In genomic region chr22:18998998-18999397, GRCh38 we compare ENCODE assay signal across 12 cellular contexts.
DNase-seq lines count a peak whose midpoint lies in the region; ATAC-seq and TF ChIP-seq lines count a peak whose summit lies in the region.
"Had no signal": no experiment of that assay in that cellular context is flagged by ENCODE, and none has a peak within 500 bp of the region (broad histone marks: within the 10 kb centered on the region; RNA-seq: fewer than 3 reads in every experiment).

No MANE protein-coding gene starts in this region.

- no peak overlapping the region for H3K4me3 ChIP-seq in PC-3 (ENCODE audit: low read length)
- no peak overlapping the region for H3K4me3 ChIP-seq in Caco-2 (ENCODE audit: low read depth, low read length)
- H3K4me3 ChIP-seq: tibial artery had no signal

- H3K27ac ChIP-seq in PC-3 (ENCODE audit: low read length), result no peak overlapping the region
- H3K27ac ChIP-seq: tibial artery had no signal

- H3K4me1 Mint-ChIP-seq in stimulated activated naive CD8-positive, alpha-beta T cell treated with anti-CD3 and anti-CD28 coated beads, Interleukin-15, amount 100 ng/mL, for 72 hours, result no peaks in the 10 kb centered on the region
- H3K4me1 Mint-ChIP-seq in Caco-2 (ENCODE audit: low read depth, unreplicated experiment), result peaks cover 13% of the 10 kb centered on the region

- CTCF ChIA-PET in PC-3 (lab: Charles Lee), result no interaction called here
- CTCF ChIA-PET in Caco-2 (lab: Charles Lee), result no interaction called here

- peaks cover 25% of the 10 kb centered on the region for H3K27me3 Mint-ChIP-seq in stimulated activated naive CD8-positive, alpha-beta T cell treated with anti-CD3 and anti-CD28 coated beads, Interleukin-15, amount 100 ng/mL, for 72 hours
- H3K27me3 Mint-ChIP-seq in Caco-2 (ENCODE audit: insufficient read depth, unreplicated experiment), result no peaks in the 10 kb centered on the region

- no peaks in the 10 kb centered on the region for H3F3A ChIP-seq in PC-3 (ENCODE audit: low read length, unreplicated experiment)

- H3K4me2 ChIP-seq in PC-3 (ENCODE audit: low read length), result no peak overlapping the region

- peaks cover 18% of the 10 kb centered on the region; the same call in 1 of the 2 replicates for H3K27me3 ChIP-seq in PC-3 (ENCODE audit: low read length)
- no peaks in the 10 kb centered on the region for H3K27me3 ChIP-seq in Caco-2 (replicated peaks; ENCODE audit: control insufficient read depth, insufficient read depth, low read length)

- H3K27ac Mint-ChIP-seq in stimulated activated naive CD8-positive, alpha-beta T cell treated with anti-CD3 and anti-CD28 coated beads, Interleukin-15, amount 100 ng/mL, for 72 hours, result no peak overlapping the region
- H3K27ac Mint-ChIP-seq in Caco-2 (ENCODE audit: unreplicated experiment), result no peak overlapping the region
- H3K27ac Mint-ChIP-seq: T-helper 17 cell had no signal

- peak; percentile 38 for DNase-seq in stimulated activated naive CD8-positive, alpha-beta T cell treated with anti-CD3 and anti-CD28 coated beads, Interleukin-15, Interleukin-2, amounts not matched to agents 100 U/mL and 50 U/mL, for 24 hours
- no peak for DNase-seq in stimulated activated naive CD8-positive, alpha-beta T cell treated with anti-CD3 and anti-CD28 coated beads, Interleukin-15, amount 100 ng/mL, for 72 hours
- DNase-seq in PC-3 (no peak), iPS DF 4.7 (ENCODE audit: extremely low read depth, low spot score) (peak; percentile 28), Caco-2 (no peak), NCI-H226 (no peak)
- DNase-seq: Calu3, NCI-H146, T-helper 17 cell, tibial artery had no signal

- no peaks in the 10 kb centered on the region for H3K9me3 Mint-ChIP-seq in stimulated activated naive CD8-positive, alpha-beta T cell treated with anti-CD3 and anti-CD28 coated beads, Interleukin-15, amount 100 ng/mL, for 72 hours
- no peaks in the 10 kb centered on the region for H3K9me3 Mint-ChIP-seq in Caco-2 (ENCODE audit: unreplicated experiment)

- H3K36me3 Mint-ChIP-seq in Caco-2 (ENCODE audit: insufficient read depth, unreplicated experiment), result no peaks in the 10 kb centered on the region

- H3K36me3 ChIP-seq in PC-3 (ENCODE audit: low read depth, low read length) (no peaks in the 10 kb centered on the region), Caco-2 (ENCODE audit: control insufficient read depth, insufficient read depth, low read length) (no peaks in the 10 kb centered on the region)
- H3K36me3 ChIP-seq: tibial artery had no signal

- TF ChIP-seq CTCF in PC-3 (conservative IDR thresholded peaks at IDR 0.05; ENCODE audit: low read depth, low read length) (peak; percentile 48; the same call in 1 of the 2 replicates), Caco-2 (IDR thresholded peaks at IDR 0.05; ENCODE audit: insufficient read depth in 1 of 2, low read depth in 1 of 2, low read length in 1 of 2, severe bottlenecking in 1 of 2, unreplicated experiment in 1 of 2) (peak in 1 of 2 experiments; percentile 20)

- H4K20me1 ChIP-seq in PC-3 (ENCODE audit: low read length), result no peaks in the 10 kb centered on the region

- no peak overlapping the region for H2AFZ ChIP-seq in PC-3 (ENCODE audit: low read length)

- BruUV-seq in PC-3 (replicated peaks; lab: Mats Ljungman, UMichigan) (no TSS peak), Caco-2 (replicated peaks; lab: Mats Ljungman, UMichigan) (no TSS peak)

- POLR2A ChIA-PET in PC-3 (lab: Charles Lee; ENCODE audit: unreplicated experiment) (no interaction called here), Caco-2 (lab: Charles Lee) (no interaction called here)

- H3K9me2 ChIP-seq in PC-3 (replicated peaks; ENCODE audit: low read length), result no peaks in the 10 kb centered on the region

- no peaks in the 10 kb centered on the region for H3K9me3 ChIP-seq in PC-3 (ENCODE audit: low read length)
- H3K9me3 ChIP-seq in Caco-2, result no peaks in the 10 kb centered on the region
- H3K9me3 ChIP-seq: tibial artery had no signal

- no peak for ATAC-seq in stimulated activated naive CD8-positive, alpha-beta T cell treated with anti-CD3 and anti-CD28 coated beads, Interleukin-15, Interleukin-2, amounts not matched to agents 100 U/mL and 50 U/mL, for 24 hours
- no peak for ATAC-seq in stimulated activated naive CD8-positive, alpha-beta T cell treated with anti-CD3 and anti-CD28 coated beads, Interleukin-15, amount 100 ng/mL, for 72 hours
- no peak for ATAC-seq in PC-3
- no peak for ATAC-seq in GM19455 (IDR thresholded peaks at IDR 0.05; ENCODE audit: unreplicated experiment)
- no peak for ATAC-seq in HG03469 (IDR thresholded peaks at IDR 0.05; ENCODE audit: unreplicated experiment)
- ATAC-seq: T-helper 17 cell had no signal

- no peak overlapping the region for H3K4me3 Mint-ChIP-seq in stimulated activated naive CD8-positive, alpha-beta T cell treated with anti-CD3 and anti-CD28 coated beads, Interleukin-15, amount 100 ng/mL, for 72 hours
- no peak overlapping the region for H3K4me3 Mint-ChIP-seq in Caco-2 (ENCODE audit: unreplicated experiment)
- H3K4me3 Mint-ChIP-seq: T-helper 17 cell had no signal

- no peak overlapping the region for H3K9ac ChIP-seq in PC-3 (ENCODE audit: low read length)

- no peaks in the 10 kb centered on the region for H3K4me1 ChIP-seq in PC-3 (ENCODE audit: insufficient read depth, low read length)
- H3K4me1 ChIP-seq in Caco-2, result peaks cover 16% of the 10 kb centered on the region
- H3K4me1 ChIP-seq: tibial artery had no signal

- H3K79me2 ChIP-seq in PC-3 (ENCODE audit: low read length), result no peaks in the 10 kb centered on the region

- intact Hi-C loops in PC-3 (cut with micrococcal nuclease) (no loop called here), Caco-2 (cut with micrococcal nuclease; ENCODE audit: unreplicated experiment) (no loop called here)

Comparison
In these comparisons a context has a peak if more than half of its experiments do, and no peak if none do; other contexts are left out.
1. DNase-seq: peak in stimulated activated naive CD8-positive, alpha-beta T cell treated with anti-CD3 and anti-CD28 coated beads, Interleukin-15, Interleukin-2, amounts not matched to agents 100 U/mL and 50 U/mL, for 24 hours (single experiment) and iPS DF 4.7 (single experiment); none in stimulated activated naive CD8-positive, alpha-beta T cell treated with anti-CD3 and anti-CD28 coated beads, Interleukin-15, amount 100 ng/mL, for 72 hours (0 of 2), PC-3 (single experiment), Caco-2 (0 of 2) and NCI-H226 (single experiment).